ENCODE assay signal across 17 cellular contexts in genomic region chr15:28068930-28069329, GRCh38.
"Had no signal": no experiment of that assay in that cellular context is flagged by ENCODE, and none has a peak within 500 bp of the region (broad histone marks: within the 10 kb centered on the region; RNA-seq: fewer than 3 reads in every experiment).

No MANE protein-coding gene starts in this region.

- H3K4me3 Mint-ChIP-seq: naive B cell, nephron had no signal

- DNase-seq: effector CD4-positive, alpha-beta T cell; foreskin melanocyte; head of caudate nucleus; left colon; left ventricle myocardium superior; mesenchymal stem cell; midbrain; naive B cell; occipital lobe; pancreas; right cardiac atrium; small intestine; stimulated activated CD4-positive, alpha-beta T cell treated with anti-CD3 and anti-CD28 coated beads, Interleukin-12 subunit alpha, Interleukin-12 subunit beta, amount 100 ng/mL, for 4 hours; stimulated activated naive CD4-positive, alpha-beta T cell treated with Interleukin-2 at 50 U/mL for 16 hours; trophoblast cell had no signal

- H3K4me1 Mint-ChIP-seq: naive B cell, nephron had no signal

- H3K27ac Mint-ChIP-seq: naive B cell, nephron, progenitor cell of endocrine pancreas had no signal
